In the genomic region with DNA sequence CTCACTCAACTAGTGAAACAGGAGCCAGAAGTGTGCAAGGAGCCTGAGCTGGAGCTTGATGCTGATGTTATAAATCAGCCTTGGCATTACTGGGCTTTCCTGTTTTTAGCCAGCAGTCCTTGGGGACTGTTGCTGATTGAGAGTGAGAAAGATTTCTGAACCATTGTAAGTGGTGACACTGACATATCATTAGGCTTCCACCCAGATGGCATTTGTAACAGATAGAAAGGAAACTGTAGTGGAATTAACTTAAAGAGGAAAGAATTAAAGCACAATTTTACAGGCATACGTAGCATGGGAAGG, we compare ENCODE assay signal across 12 cellular contexts.
DNase-seq lines count a peak whose midpoint lies in the region; ATAC-seq and TF ChIP-seq lines count a peak whose summit lies in the region.
"Had no signal": no experiment of that assay in that cellular context is flagged by ENCODE, and none has a peak within 500 bp of the region (broad histone marks: within the 10 kb centered on the region; RNA-seq: fewer than 3 reads in every experiment).

No MANE protein-coding gene starts in this region.

- H3K27me3 ChIP-seq in esophagus muscularis mucosa (no peaks in the 10 kb centered on the region), psoas muscle (ENCODE audit: insufficient read depth in 3 of 3, low read length in 2 of 3) (no peaks in the 10 kb centered on the region)

- 50% methylated on average over 1 of the region's 1 CpG for WGBS in esophagus muscularis mucosa
- 9 to 46% (median 27%) methylated on average over 1 of the region's 1 CpG for WGBS in psoas muscle, 3 donors

- intact Hi-C loops in esophagus muscularis mucosa (cut with DNase I) = no loop called here
- intact Hi-C loops in psoas muscle (cut with DNase I) = no loop called here

- peak; percentile 32 for DNase-seq in NCI-H1694 treated with DMSO at 0.1 percent for 48 hours (lab: John Stamatoyannopoulos, UW)
- DNase-seq in esophagus muscularis mucosa (ENCODE audit: extremely low spot score) = no peak
- DNase-seq in psoas muscle = no peak
- DNase-seq in NCI-H1092 (lab: John Stamatoyannopoulos, UW) = no peak
- DNase-seq: foreskin keratinocyte, HCEC 1CT, NCI-H226, T-helper 2 cell had no signal

- no peak overlapping the region for H3K4me3 ChIP-seq in esophagus muscularis mucosa
- peak overlapping the region; percentile 35 for H3K4me3 ChIP-seq in psoas muscle

- H3K9me3 ChIP-seq in esophagus muscularis mucosa = no peaks in the 10 kb centered on the region
- no peaks in the 10 kb centered on the region for H3K9me3 ChIP-seq in psoas muscle

- no peak for TF ChIP-seq CTCF in esophagus muscularis mucosa (IDR thresholded peaks at IDR 0.05)
- no peak for TF ChIP-seq CTCF in psoas muscle (IDR thresholded peaks at IDR 0.05)

- TF ChIP-seq POLR2A in esophagus muscularis mucosa (IDR thresholded peaks at IDR 0.05; ENCODE audit: low read depth) = no peak

- TF ChIP-seq EP300 in esophagus muscularis mucosa (IDR thresholded peaks at IDR 0.05) = no peak

- H3K27ac ChIP-seq in esophagus muscularis mucosa (replicated peaks in 1 of 4) (peak overlapping the region; percentile 14 to 52 (median 43)), psoas muscle (peak overlapping the region; percentile 68)
- H3K27ac ChIP-seq: foreskin keratinocyte had no signal

- peaks cover 46 to 64% (median 52%) of the 10 kb centered on the region in 4 donors for H3K4me1 ChIP-seq in esophagus muscularis mucosa
- peaks cover 60% of the 10 kb centered on the region for H3K4me1 ChIP-seq in psoas muscle
- H3K4me1 ChIP-seq: foreskin keratinocyte had no signal

- H3K36me3 ChIP-seq in esophagus muscularis mucosa (no peaks in the 10 kb centered on the region), psoas muscle (ENCODE audit: insufficient read depth in 1 of 2, low read depth in 1 of 2) (no peaks in the 10 kb centered on the region)

- ATAC-seq in GM18858 (IDR thresholded peaks at IDR 0.05; ENCODE audit: unreplicated experiment) (peak; percentile 55), psoas muscle (peak; percentile 40 to 77 (median 60)), GM18502 (IDR thresholded peaks at IDR 0.05; ENCODE audit: poor library complexity, unreplicated experiment) (no peak), HG03354 (IDR thresholded peaks at IDR 0.05; ENCODE audit: poor library complexity, severe bottlenecking, unreplicated experiment) (no peak), HG02678 (IDR thresholded peaks at IDR 0.05; ENCODE audit: unreplicated experiment) (no peak)
- ATAC-seq: foreskin keratinocyte had no signal

Comparison
In these comparisons a context has a peak if more than half of its experiments do, and no peak if none do; other contexts are left out.
1. ATAC-seq: peak in GM18858 (single experiment) and psoas muscle (4 of 4); none in GM18502 (single experiment), HG03354 (single experiment) and HG02678 (single experiment).